Comparison of ENCODE assay signal across 8 cellular contexts in genomic region chr12:47361389-47362031, GRCh38.
A peak's percentile ranks its signal among the peaks of the same experiment; 100 is the strongest.
DNase-seq lines count a peak whose midpoint lies in the region; ATAC-seq and TF ChIP-seq lines count a peak whose summit lies in the region.

No MANE protein-coding gene starts in this region.

- peak overlapping the region; percentile 100 for H2AFZ ChIP-seq in OCI-LY7 (ENCODE audit: low read length)

- H3K9me3 Mint-ChIP-seq in activated naive CD4-positive, alpha-beta T cell treated with anti-CD3 and anti-CD28 coated beads, Interleukin-2, amount 50 U/mL, for 24 hours, result peaks cover 6% of the 10 kb centered on the region

- H3K9me3 ChIP-seq in OCI-LY7 (ENCODE audit: low read length), result no peaks in the 10 kb centered on the region
- no peaks in the 10 kb centered on the region for H3K9me3 ChIP-seq in lower lobe of right lung
- H3K9me3 ChIP-seq in aorta (ENCODE audit: control insufficient read depth, low read length), result no peaks in the 10 kb centered on the region

- intact Hi-C loops in OCI-LY7 (cut with micrococcal nuclease; ENCODE audit: unreplicated experiment), result loop anchor here (2.0 to 5.0 kb wide), 2 partner anchors 49 to 145 kb away; no protein-coding TSS in a partner anchor
- intact Hi-C loops in lower lobe of right lung (cut with DNase I), result no loop called here
- intact Hi-C loops in aorta (cut with DNase I), result no loop called here

- H3K27ac ChIP-seq in OCI-LY7 (ENCODE audit: low read depth, low read length, poor library complexity, severe bottlenecking) (peak overlapping the region; percentile 49), lower lobe of right lung (peak overlapping the region; percentile 73), aorta (ENCODE audit: low read depth in 1 of 2, low read length in 2 of 2) (no peak overlapping the region)

- no peaks in the 10 kb centered on the region for H3K9me2 ChIP-seq in OCI-LY7 (ENCODE audit: insufficient read depth, low read length)

- H3K27ac Mint-ChIP-seq in activated naive CD4-positive, alpha-beta T cell treated with anti-CD3 and anti-CD28 coated beads, Interleukin-2, amount 50 U/mL, for 24 hours, result peak overlapping the region; percentile 99

- no peaks in the 10 kb centered on the region for H3K36me3 ChIP-seq in OCI-LY7 (ENCODE audit: insufficient read depth, low read length)
- no peaks in the 10 kb centered on the region for H3K36me3 ChIP-seq in lower lobe of right lung
- H3K36me3 ChIP-seq in aorta (ENCODE audit: control insufficient read depth in 1 of 2, insufficient read depth in 2 of 2, low read length in 1 of 2), result no peaks in the 10 kb centered on the region

- peak overlapping the region; percentile 84 for H3K4me3 Mint-ChIP-seq in activated naive CD4-positive, alpha-beta T cell treated with anti-CD3 and anti-CD28 coated beads, Interleukin-2, amount 50 U/mL, for 24 hours

- H4K20me1 ChIP-seq in OCI-LY7 (ENCODE audit: insufficient read depth, low read length), result no peaks in the 10 kb centered on the region

- DNase-seq in OCI-LY7 (ENCODE audit: low spot score) (peak; percentile 79), lower lobe of right lung (no peak), aorta (no peak), cortex of kidney (lab: John Stamatoyannopoulos, UW) (no peak), NCI-H1105 treated with DMSO at 0.1 percent for 48 hours (lab: John Stamatoyannopoulos, UW) (no peak)

- H3K27me3 ChIP-seq in lower lobe of right lung (ENCODE audit: low read depth) (no peaks in the 10 kb centered on the region), aorta (ENCODE audit: control insufficient read depth in 1 of 2, insufficient read depth in 2 of 2, low read length in 1 of 2) (no peaks in the 10 kb centered on the region)

- peak overlapping the region; percentile 69 for H3K4me2 ChIP-seq in OCI-LY7 (ENCODE audit: low read length)

- no peaks in the 10 kb centered on the region for H3K79me2 ChIP-seq in OCI-LY7 (ENCODE audit: insufficient read depth, low read depth, low read length)

- H3K4me1 Mint-ChIP-seq in activated naive CD4-positive, alpha-beta T cell treated with anti-CD3 and anti-CD28 coated beads, Interleukin-2, amount 50 U/mL, for 24 hours, result peaks cover 56% of the 10 kb centered on the region

- POLR2A ChIA-PET in OCI-LY7 (lab: Charles Lee), result interaction anchor here (0.6 to 1.2 kb wide), 3 partner anchors 30 to 923 kb away, joined by 3 to 4 read pairs (median 4); no protein-coding TSS in a partner anchor

- peak; percentile 86 for ATAC-seq in GM18505 (IDR thresholded peaks at IDR 0.05; ENCODE audit: unreplicated experiment)
- peak; percentile 79 for ATAC-seq in HG02623 (IDR thresholded peaks at IDR 0.05; ENCODE audit: unreplicated experiment)
- ATAC-seq in lower lobe of right lung, result peak; percentile 76 to 77
- ATAC-seq in aorta (ENCODE audit: low FRiP score), result peak; percentile 54

- H3K4me3 ChIP-seq in OCI-LY7 (ENCODE audit: low read depth, low read length, poor library complexity, severe bottlenecking) (peak overlapping the region; percentile 54), lower lobe of right lung (peak overlapping the region; percentile 18), aorta (ENCODE audit: low read length in 2 of 2) (no peak overlapping the region)

- WGBS in aorta, 2 donors, result 84 to 86% methylated on average over 7 of the region's 7 CpGs

- H3K4me1 ChIP-seq in OCI-LY7 (ENCODE audit: insufficient read depth, low read length, poor library complexity, severe bottlenecking) (peaks cover 39% of the 10 kb centered on the region), lower lobe of right lung (peaks cover 25% of the 10 kb centered on the region), aorta (ENCODE audit: control insufficient read depth in 1 of 2, insufficient read depth in 2 of 2, low read length in 2 of 2) (no peaks in the 10 kb centered on the region)

- no TSS peak for BruUV-seq in OCI-LY7 (replicated peaks; lab: Mats Ljungman, UMichigan)

- no peaks in the 10 kb centered on the region for H3K27me3 Mint-ChIP-seq in activated naive CD4-positive, alpha-beta T cell treated with anti-CD3 and anti-CD28 coated beads, Interleukin-2, amount 50 U/mL, for 24 hours

- CTCF ChIA-PET in OCI-LY7 (lab: Charles Lee; ENCODE audit: unreplicated experiment), result interaction anchor here (0.6 kb wide), 2 partner anchors 41 to 158 kb away, joined by 3 read pairs; no protein-coding TSS in a partner anchor

- H3K36me3 Mint-ChIP-seq in activated naive CD4-positive, alpha-beta T cell treated with anti-CD3 and anti-CD28 coated beads, Interleukin-2, amount 50 U/mL, for 24 hours, result peaks cover 10% of the 10 kb centered on the region

- TF ChIP-seq CTCF in OCI-LY7 (conservative IDR thresholded peaks at IDR 0.05; ENCODE audit: low read length) (peak; percentile 63), lower lobe of right lung (IDR thresholded peaks at IDR 0.05) (no peak)

- TF ChIP-seq POLR2A in GM18505 (IDR thresholded peaks at IDR 0.05; ENCODE audit: borderline replicate concordance, extremely low read depth, insufficient read depth, insufficient read length), result peak; percentile 63

Comparison
In these comparisons a context has a peak if more than half of its experiments do, and no peak if none do; other contexts are left out.
1. H3K27ac ChIP-seq: peak in OCI-LY7 (single experiment) and lower lobe of right lung (single experiment); none in aorta (0 of 2).
2. H3K4me3 ChIP-seq: peak in OCI-LY7 (single experiment) and lower lobe of right lung (single experiment); none in aorta (0 of 2).
3. Peak in every context shown above with its lines, with median percentiles within 50 percentile points of each other: ATAC-seq.